26 cellular contexts compared by ENCODE assay signal in the genomic region with DNA sequence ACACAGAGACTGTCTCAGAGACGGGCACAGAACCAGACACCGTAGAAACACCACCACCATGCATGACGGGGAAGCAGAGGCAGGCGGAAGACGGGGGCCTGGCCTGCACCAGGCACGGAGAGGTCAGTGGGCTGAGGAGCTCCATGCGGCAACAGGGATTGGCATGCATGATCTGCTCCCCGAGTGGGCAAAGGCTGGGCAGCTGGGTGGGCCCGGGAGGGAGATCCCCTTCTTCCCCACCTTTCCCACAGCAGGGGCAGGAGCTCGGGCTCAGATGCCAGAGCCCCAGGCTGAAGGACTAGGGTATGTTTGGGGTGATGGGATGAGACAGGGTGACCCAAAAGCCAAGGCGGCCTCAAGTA. TPM values are rescaled to one million over a fixed set of nuclear protein-coding genes. Genes with fewer than 3 reads are reported as not detected.
"Had no signal": no experiment of that assay in that cellular context is flagged by ENCODE, and none has a peak within 500 bp of the region (broad histone marks: within the 10 kb centered on the region; RNA-seq: fewer than 3 reads in every experiment).

No MANE protein-coding gene starts in this region.

- H3K27ac Mint-ChIP-seq: activated CD4-positive, alpha-beta T cell treated with anti-CD3 and anti-CD28 coated beads for 36 hours; activated naive CD4-positive, alpha-beta T cell treated with anti-CD3 and anti-CD28 coated beads for 36 hours; T-cell; WTC11 had no signal

- H3K9me3 Mint-ChIP-seq: activated naive CD4-positive, alpha-beta T cell treated with anti-CD3 and anti-CD28 coated beads for 36 hours; naive thymus-derived CD8-positive, alpha-beta T cell; T-cell; WTC11 had no signal

- H3K4me3 Mint-ChIP-seq: activated CD4-positive, alpha-beta T cell treated with anti-CD3 and anti-CD28 coated beads for 36 hours; activated naive CD4-positive, alpha-beta T cell treated with anti-CD3 and anti-CD28 coated beads for 36 hours; naive thymus-derived CD8-positive, alpha-beta T cell; T-cell; WTC11 had no signal

- H3K27me3 Mint-ChIP-seq: activated CD4-positive, alpha-beta T cell treated with anti-CD3 and anti-CD28 coated beads for 36 hours; T-cell had no signal

- H3K9ac ChIP-seq: parathyroid adenoma had no signal

- H3K4me1 Mint-ChIP-seq: WTC11 had no signal

- H3K27ac ChIP-seq: coronary artery, parathyroid adenoma, right lobe of liver, tibial artery had no signal

- H3K9me3 ChIP-seq: heart right ventricle, right lobe of liver, tibial artery had no signal

- H3K4me1 ChIP-seq: parathyroid adenoma, right lobe of liver had no signal

- H3K36me3 Mint-ChIP-seq: naive thymus-derived CD8-positive, alpha-beta T cell; T-cell; WTC11 had no signal

- ATAC-seq: activated CD4-positive, alpha-beta T cell treated with anti-CD3 and anti-CD28 coated beads for 36 hours; left colon; naive thymus-derived CD8-positive, alpha-beta T cell; T-cell; WTC11 had no signal

- H3K36me3 ChIP-seq: right lobe of liver, tibial artery had no signal

- H3K4me3 ChIP-seq: coronary artery, heart right ventricle, lung, right lobe of liver, smooth muscle cell, tibial artery had no signal

- H3K27me3 ChIP-seq: heart right ventricle, right lobe of liver had no signal

- DNase-seq: activated CD4-positive, alpha-beta T cell treated with anti-CD3 and anti-CD28 coated beads for 36 hours; activated CD4-positive, alpha-beta T cell treated with anti-CD3 and anti-CD28 coated beads, Interleukin-2, amount 50 U/mL, for 4 hours; activated CD8-positive, alpha-beta memory T cell treated with anti-CD3 and anti-CD28 coated beads for 24 hours; activated CD8-positive, alpha-beta memory T cell treated with anti-CD3 and anti-CD28 coated beads, Interleukin-2, amount 50 U/mL, for 4 hours; activated effector memory CD4-positive, alpha-beta T cell treated with Interleukin-2 at 50 U/mL for 16 hours; activated naive CD4-positive, alpha-beta T cell treated with anti-CD3 and anti-CD28 coated beads for 36 hours; activated T-cell treated with anti-CD3 and anti-CD28 coated beads, Interleukin-2, amount 50 U/mL, for 48 hours; cerebellar nuclear complex; erythroblast; foreskin fibroblast; heart right ventricle; islet precursor cell; left colon; naive thymus-derived CD8-positive, alpha-beta T cell; right lobe of liver; stimulated activated CD4-positive, alpha-beta T cell treated with anti-CD3 and anti-CD28 coated beads, Interleukin-15, amount 100 ng/mL, for 24 hours; stimulated activated naive CD4-positive, alpha-beta T cell treated with Interleukin-2 at 50 U/mL for 16 hours; T-cell; T1000; tibial artery had no signal

RNA-seq across cellular contexts. Expression of a gene that starts 43.2 kb away (rescaled TPM):
- total RNA-seq: naive thymus-derived CD8-positive, alpha-beta T cell; smooth muscle cell had no signal
- polyA plus RNA-seq: fibroblast of lung; naive thymus-derived CD8-positive, alpha-beta T cell had no signal
